8 cellular contexts compared by ENCODE assay signal in the genomic region with DNA sequence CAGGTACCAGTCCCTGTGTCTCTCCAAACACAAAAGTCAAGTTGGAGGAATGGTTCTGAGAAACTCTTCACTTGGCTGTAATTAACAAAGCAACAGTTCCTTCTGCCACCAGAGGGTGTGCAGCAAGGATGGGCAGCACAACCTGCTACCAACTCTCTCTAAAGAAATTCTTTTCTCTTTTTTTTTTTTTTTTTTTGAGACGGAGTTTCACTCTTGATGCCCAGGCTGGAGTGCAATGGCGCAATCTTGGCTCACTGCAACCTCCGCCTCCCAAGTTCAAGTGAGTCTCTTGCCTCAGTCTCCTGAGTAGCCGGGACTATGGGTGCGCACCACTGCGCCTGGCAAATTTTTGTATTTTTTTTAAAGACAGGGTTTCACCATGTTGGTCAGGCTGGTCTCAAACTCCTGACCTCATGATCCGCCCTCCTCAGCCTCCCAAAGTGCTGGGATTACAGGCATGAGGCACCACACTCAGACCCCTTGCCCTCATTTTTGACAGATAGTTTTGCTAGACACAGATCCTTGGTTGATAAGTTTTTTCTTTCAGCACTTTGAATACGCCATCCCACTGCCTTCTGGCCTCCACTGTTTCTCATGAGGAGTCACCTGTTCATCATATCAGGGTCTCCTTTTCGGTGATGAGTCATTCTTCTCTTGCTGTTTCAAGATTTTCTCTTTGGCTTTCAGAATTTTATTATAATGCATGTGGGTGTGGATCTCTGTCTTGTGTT. TPM values are rescaled to one million over a fixed set of nuclear protein-coding genes. Genes with fewer than 3 reads are reported as not detected.
DNase-seq lines count a peak whose midpoint lies in the region; ATAC-seq and TF ChIP-seq lines count a peak whose summit lies in the region.

No MANE protein-coding gene starts in this region.

- CTCF ChIA-PET in activated CD8-positive, alpha-beta memory T cell treated with anti-CD3 and anti-CD28 coated beads, Interleukin-2, amount 10 ng/mL, durations not matched to agents 7 days and 5 days (lab: Charles Lee), result interaction anchor here (0.8 to 3.0 kb wide), 6 partner anchors 9 to 260 kb away, joined by 3 to 24 read pairs (median 4); partner anchors contain the start of gene DEGS1
- CTCF ChIA-PET in OCI-LY7 (lab: Charles Lee; ENCODE audit: unreplicated experiment), result no interaction called here

- H3K27me3 Mint-ChIP-seq in activated CD8-positive, alpha-beta memory T cell treated with anti-CD3 and anti-CD28 coated beads, Interleukin-2, amount 10 ng/mL, durations not matched to agents 7 days and 5 days, result peaks cover 8% of the 10 kb centered on the region
- H3K27me3 Mint-ChIP-seq in chondrocyte (ENCODE audit: low read depth) (no peaks in the 10 kb centered on the region), neural crest cell (ENCODE audit: low read depth) (peaks cover 16% of the 10 kb centered on the region)

- H2AFZ ChIP-seq in OCI-LY7 (ENCODE audit: low read length), result no peak overlapping the region

- H3K27ac Mint-ChIP-seq in activated CD8-positive, alpha-beta memory T cell treated with anti-CD3 and anti-CD28 coated beads, Interleukin-2, amount 10 ng/mL, durations not matched to agents 7 days and 5 days, result peak overlapping the region; percentile 65
- H3K27ac Mint-ChIP-seq in chondrocyte (ENCODE audit: unreplicated experiment), result no peak overlapping the region
- no peak overlapping the region for H3K27ac Mint-ChIP-seq in neural crest cell (ENCODE audit: unreplicated experiment)

- peak; percentile 34 for ATAC-seq in activated CD8-positive, alpha-beta memory T cell treated with anti-CD3 and anti-CD28 coated beads, Interleukin-2, amount 10 ng/mL, durations not matched to agents 7 days and 5 days

- H3K4me1 ChIP-seq in OCI-LY7 (ENCODE audit: insufficient read depth, low read length, poor library complexity, severe bottlenecking) (peaks cover 7% of the 10 kb centered on the region), vagina (peaks cover 29% of the 10 kb centered on the region)

- H3K4me1 Mint-ChIP-seq in activated CD8-positive, alpha-beta memory T cell treated with anti-CD3 and anti-CD28 coated beads, Interleukin-2, amount 10 ng/mL, durations not matched to agents 7 days and 5 days, result peaks cover 31% of the 10 kb centered on the region
- H3K4me1 Mint-ChIP-seq in chondrocyte (ENCODE audit: low read depth) (peaks cover 28% of the 10 kb centered on the region), neural crest cell (peaks cover 8% of the 10 kb centered on the region)

- H3K9me3 ChIP-seq in OCI-LY7 (ENCODE audit: low read length), result no peaks in the 10 kb centered on the region
- H3K9me3 ChIP-seq in vagina, result no peaks in the 10 kb centered on the region

- peaks cover 2% of the 10 kb centered on the region for H3K9me3 Mint-ChIP-seq in activated CD8-positive, alpha-beta memory T cell treated with anti-CD3 and anti-CD28 coated beads, Interleukin-2, amount 10 ng/mL, durations not matched to agents 7 days and 5 days (ENCODE audit: low read depth)
- H3K9me3 Mint-ChIP-seq in chondrocyte (ENCODE audit: low read depth) (no peaks in the 10 kb centered on the region), neural crest cell (peaks cover 8% of the 10 kb centered on the region)

- H3K4me3 Mint-ChIP-seq in activated CD8-positive, alpha-beta memory T cell treated with anti-CD3 and anti-CD28 coated beads, Interleukin-2, amount 10 ng/mL, durations not matched to agents 7 days and 5 days, result no peak overlapping the region
- H3K4me3 Mint-ChIP-seq in chondrocyte (ENCODE audit: unreplicated experiment), result no peak overlapping the region
- H3K4me3 Mint-ChIP-seq in neural crest cell, result no peak overlapping the region

- H3K9me2 ChIP-seq in OCI-LY7 (ENCODE audit: insufficient read depth, low read length), result no peaks in the 10 kb centered on the region

- H4K20me1 ChIP-seq in OCI-LY7 (ENCODE audit: insufficient read depth, low read length), result no peaks in the 10 kb centered on the region

- peaks cover 15% of the 10 kb centered on the region for H3K36me3 Mint-ChIP-seq in activated CD8-positive, alpha-beta memory T cell treated with anti-CD3 and anti-CD28 coated beads, Interleukin-2, amount 10 ng/mL, durations not matched to agents 7 days and 5 days
- H3K36me3 Mint-ChIP-seq in chondrocyte (ENCODE audit: low read depth), result no peaks in the 10 kb centered on the region
- no peaks in the 10 kb centered on the region for H3K36me3 Mint-ChIP-seq in neural crest cell (ENCODE audit: low read depth)

- no TSS peak for BruUV-seq in OCI-LY7 (replicated peaks; lab: Mats Ljungman, UMichigan)

- intact Hi-C loops in OCI-LY7 (cut with micrococcal nuclease; ENCODE audit: unreplicated experiment), result no loop called here
- intact Hi-C loops in vagina (cut with DNase I), result no loop called here

- peak; percentile 58 for TF ChIP-seq CTCF in OCI-LY7 (conservative IDR thresholded peaks at IDR 0.05; ENCODE audit: low read length)
- peak; percentile 68 for TF ChIP-seq CTCF in chondrocyte (IDR thresholded peaks at IDR 0.05)
- peak; percentile 57 for TF ChIP-seq CTCF in neural crest cell (conservative IDR thresholded peaks at IDR 0.05)
- TF ChIP-seq CTCF in vagina (IDR thresholded peaks at IDR 0.05), result peak in 1 of 3 experiments; percentile 21

- H3K27me3 ChIP-seq in vagina, result no peaks in the 10 kb centered on the region

- H3K4me3 ChIP-seq in OCI-LY7 (ENCODE audit: low read depth, low read length, poor library complexity, severe bottlenecking), result no peak overlapping the region
- no peak overlapping the region for H3K4me3 ChIP-seq in vagina

- H3K79me2 ChIP-seq in OCI-LY7 (ENCODE audit: insufficient read depth, low read depth, low read length), result no peaks in the 10 kb centered on the region

- H3K27ac ChIP-seq in OCI-LY7 (ENCODE audit: low read depth, low read length, poor library complexity, severe bottlenecking) (no peak overlapping the region), vagina (no peak overlapping the region)

- POLR2A ChIA-PET in OCI-LY7 (lab: Charles Lee), result interaction anchor here (0.6 to 1.0 kb wide), 3 partner anchors 9 to 1336 kb away, joined by 3 read pairs; no protein-coding TSS in a partner anchor

- no peak for TF ChIP-seq POLR2A in vagina (IDR thresholded peaks at IDR 0.05)

- H3K4me2 ChIP-seq in OCI-LY7 (ENCODE audit: low read length), result no peak overlapping the region

- DNase-seq in activated CD8-positive, alpha-beta memory T cell treated with anti-CD3 and anti-CD28 coated beads, Interleukin-2, amount 10 ng/mL, durations not matched to agents 7 days and 5 days, result peak; percentile 54
- no peak for DNase-seq in activated CD8-positive, alpha-beta memory T cell treated with anti-CD3 and anti-CD28 coated beads, Interleukin-2, amount 50 U/mL, for 4 hours
- DNase-seq in OCI-LY7 (ENCODE audit: low spot score), result peak; percentile 41
- DNase-seq in chondrocyte (ENCODE audit: low spot score), result no peak
- DNase-seq in neural crest cell (ENCODE audit: low read depth, low spot score), result no peak
- no peak for DNase-seq in NCI-H1105 (lab: John Stamatoyannopoulos, UW)
- DNase-seq in vagina (ENCODE audit: extremely low spot score in 2 of 2), result no peak
- no peak for DNase-seq in NCI-H2171 treated with DMSO at 0.1 percent for 48 hours (lab: John Stamatoyannopoulos, UW)

- H3K36me3 ChIP-seq in OCI-LY7 (ENCODE audit: insufficient read depth, low read length) (no peaks in the 10 kb centered on the region), vagina (no peaks in the 10 kb centered on the region)

RNA-seq across cellular contexts. Expression of gene DEGS1, which starts 12.1 kb away (rescaled TPM):
- 10 to 100 TPM; 49.0 to 65.9 TPM for total RNA-seq in activated CD8-positive, alpha-beta memory T cell treated with anti-CD3 and anti-CD28 coated beads, Interleukin-2, amount 10 ng/mL, durations not matched to agents 7 days and 5 days
- 28.7 and 34.8 TPM in 2 replicates for total RNA-seq in OCI-LY7 (2014; rRNA removed; shearing (Covaris generic))
- total RNA-seq in OCI-LY7 (2022), result 44.4 and 53.2 TPM in 2 replicates
- 129 to 143 TPM (median 139 TPM) in 3 replicates for total RNA-seq in chondrocyte
- 40.5 TPM in 2 replicates for total RNA-seq in neural crest cell
- 130 TPM for total RNA-seq in vagina

RNA-seq across cellular contexts. Expression of gene FBXO28, which starts 57.0 kb away (rescaled TPM):
- 10 to 100 TPM; 21.3 to 29.6 TPM for total RNA-seq in activated CD8-positive, alpha-beta memory T cell treated with anti-CD3 and anti-CD28 coated beads, Interleukin-2, amount 10 ng/mL, durations not matched to agents 7 days and 5 days
- 23.3 and 25.1 TPM in 2 replicates for total RNA-seq in OCI-LY7 (2014; rRNA removed; shearing (Covaris generic))
- total RNA-seq in OCI-LY7 (2022) (17.4 and 20.1 TPM in 2 replicates), chondrocyte (19.4 to 23.9 TPM (median 20.1 TPM) in 3 replicates), neural crest cell (29.2 and 32.6 TPM in 2 replicates), vagina (20.1 TPM)

Comparison
In these comparisons a context has a peak if more than half of its experiments do, and no peak if none do; other contexts are left out.
1. DNase-seq: peak in activated CD8-positive, alpha-beta memory T cell treated with anti-CD3 and anti-CD28 coated beads, Interleukin-2, amount 10 ng/mL, durations not matched to agents 7 days and 5 days (single experiment) and OCI-LY7 (single experiment); none in activated CD8-positive, alpha-beta memory T cell treated with anti-CD3 and anti-CD28 coated beads, Interleukin-2, amount 50 U/mL, for 4 hours (single experiment), chondrocyte (single experiment), neural crest cell (single experiment), NCI-H1105 (single experiment), vagina (0 of 2) and NCI-H2171 treated with DMSO at 0.1 percent for 48 hours (single experiment).